Comparison of ENCODE assay signal across 1 cellular context in the genomic region with DNA sequence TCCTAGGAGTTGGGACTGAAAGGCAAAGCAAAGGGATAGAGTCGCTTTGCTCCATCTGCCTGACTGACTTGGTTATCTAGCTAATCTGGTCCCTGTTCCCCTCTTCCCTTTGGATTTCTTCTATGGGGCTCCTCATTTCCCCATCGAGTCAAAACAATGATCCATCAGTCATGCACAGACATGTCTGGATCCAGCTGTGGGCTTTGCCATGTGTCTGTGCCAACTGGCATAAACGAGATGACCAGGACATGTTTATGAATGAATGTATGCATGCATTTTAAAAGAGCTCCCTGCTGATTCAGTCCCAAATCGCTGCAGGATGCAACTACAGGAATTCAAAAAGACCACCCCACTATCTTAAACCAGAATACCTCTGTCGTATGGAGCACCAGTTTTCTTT.
TF ChIP-seq lines count a peak whose summit lies in the region.

No MANE protein-coding gene starts in this region.

TF ChIP-seq in H1, 55 proteins besides CTCF, POLR2A, EP300 and RAD21:
- TF ChIP-seq SUZ12 (IDR thresholded peaks at IDR 0.05; ENCODE audit: low read length) (no peak), KDM5A (IDR thresholded peaks at IDR 0.05; ENCODE audit: low read length) (no peak), CREB1 (IDR thresholded peaks at IDR 0.05) (no peak), RBBP5 (IDR thresholded peaks at IDR 0.05; ENCODE audit: borderline replicate concordance, low read depth, low read length) (no peak), SP4 (IDR thresholded peaks at IDR 0.05; ENCODE audit: low read length) (no peak), GTF2F1 (IDR thresholded peaks at IDR 0.05; ENCODE audit: borderline replicate concordance, low read depth, low read length) (no peak), TAF1 (IDR thresholded peaks at IDR 0.05; ENCODE audit: low read depth, low read length) (no peak), BACH1 (IDR thresholded peaks at IDR 0.05; ENCODE audit: low read length) (no peak), RNF2 (IDR thresholded peaks at IDR 0.05; ENCODE audit: borderline replicate concordance, low read depth, low read length, missing control alignments, poor library complexity, severe bottlenecking) (no peak), GABPA (IDR thresholded peaks at IDR 0.05; ENCODE audit: borderline replicate concordance, insufficient read depth, low read length) (no peak), SIX5 (IDR thresholded peaks at IDR 0.05; ENCODE audit: low read depth, low read length) (no peak), SIN3A (conservative IDR thresholded peaks at IDR 0.05 in 1 of 2, IDR thresholded peaks at IDR 0.05 in 1 of 2; ENCODE audit: low read depth in 1 of 2, low read length in 2 of 2) (no peak), POLR2AphosphoS5 (IDR thresholded peaks at IDR 0.05; ENCODE audit: low read depth, low read length) (no peak), SP2 (IDR thresholded peaks at IDR 0.05; ENCODE audit: low read length) (no peak), TCF12 (IDR thresholded peaks at IDR 0.05; ENCODE audit: low read depth, low read length) (no peak), BRCA1 (IDR thresholded peaks at IDR 0.05; ENCODE audit: low read depth, low read length) (no peak), BCL11A (IDR thresholded peaks at IDR 0.05; ENCODE audit: low read depth in 2 of 2, low read length in 2 of 2) (no peak), PHF8 (conservative IDR thresholded peaks at IDR 0.05; ENCODE audit: low read depth, low read length) (no peak)
- TF ChIP-seq, protein P1, sequence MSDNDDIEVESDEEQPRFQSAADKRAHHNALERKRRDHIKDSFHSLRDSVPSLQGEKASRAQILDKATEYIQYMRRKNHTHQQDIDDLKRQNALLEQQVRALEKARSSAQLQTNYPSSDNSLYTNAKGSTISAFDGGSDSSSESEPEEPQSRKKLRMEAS (IDR thresholded peaks at IDR 0.05) = no peak
- TF ChIP-seq, protein P2, sequence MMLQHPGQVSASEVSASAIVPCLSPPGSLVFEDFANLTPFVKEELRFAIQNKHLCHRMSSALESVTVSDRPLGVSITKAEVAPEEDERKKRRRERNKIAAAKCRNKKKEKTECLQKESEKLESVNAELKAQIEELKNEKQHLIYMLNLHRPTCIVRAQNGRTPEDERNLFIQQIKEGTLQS (IDR thresholded peaks at IDR 0.05; ENCODE audit: insufficient read depth, low read depth, low read length) = no peak
